14 cellular contexts compared by ENCODE assay signal in the genomic region with DNA sequence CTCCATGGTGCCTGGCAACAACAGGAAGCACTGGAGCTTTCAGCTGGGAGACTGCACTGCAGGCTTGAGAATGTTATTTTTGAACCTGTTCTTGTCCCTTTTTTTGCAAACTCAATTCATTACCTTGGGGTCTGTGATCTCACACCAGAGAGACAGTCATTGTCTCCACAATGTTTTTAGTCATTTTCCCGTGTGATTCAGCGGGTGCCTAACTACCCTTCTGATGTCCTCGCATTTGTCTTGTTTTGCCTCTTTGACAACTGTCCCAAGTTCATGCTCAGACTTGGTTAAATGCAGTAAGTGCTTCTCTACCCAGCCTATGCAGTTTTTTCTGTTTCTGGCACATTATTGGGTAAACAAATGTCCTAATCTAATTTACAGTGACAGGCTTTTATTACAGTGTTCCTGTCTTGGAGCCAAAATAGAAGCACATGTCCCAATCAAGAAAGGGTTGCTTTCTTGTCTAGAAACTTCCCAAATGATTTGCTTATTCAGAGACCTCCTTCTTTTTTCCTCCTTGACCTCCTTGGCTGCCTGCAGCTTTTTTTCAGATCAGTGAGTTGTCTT.
DNase-seq lines count a peak whose midpoint lies in the region; ATAC-seq, FAIRE-seq and TF ChIP-seq lines count a peak whose summit lies in the region.
"Had no signal": no experiment of that assay in that cellular context is flagged by ENCODE, and none has a peak within 500 bp of the region (broad histone marks: within the 10 kb centered on the region; RNA-seq: fewer than 3 reads in every experiment).

No MANE protein-coding gene starts in this region.

- H2AFZ ChIP-seq in astrocyte (ENCODE audit: low read depth, low read length), result peak overlapping the region; percentile 39
- peak overlapping the region; percentile 54 for H2AFZ ChIP-seq in keratinocyte (ENCODE audit: control insufficient read depth, low read length)

- H3K36me3 ChIP-seq in astrocyte (ENCODE audit: insufficient read depth, low read length) (no peaks in the 10 kb centered on the region), keratinocyte (ENCODE audit: control insufficient read depth in 2 of 2, extremely low read depth in 1 of 2, insufficient read depth in 2 of 2, low read length in 2 of 2) (no peaks in the 10 kb centered on the region)

- H3K27ac ChIP-seq in astrocyte (ENCODE audit: low read depth, low read length) (peak overlapping the region; percentile 94), keratinocyte (ENCODE audit: control insufficient read depth, insufficient read depth, low read length) (peak overlapping the region; percentile 23)
- H3K27ac ChIP-seq: A549 had no signal

- dilution Hi-C loops in keratinocyte (cut with MboI; ENCODE audit: extremely low pct_ligation_motif_present, low sequenced_read_pairs), result no loop called here

- peak; percentile 2 to 25 for DNase-seq in activated T-cell treated with anti-CD3 and anti-CD28 coated beads, Interleukin-2, amount 50 U/mL, for 72 hours
- DNase-seq in activated T-cell treated with anti-CD3 and anti-CD28 coated beads, Interleukin-2, amount 50 U/mL, for 24 hours, result no peak
- DNase-seq in astrocyte (ENCODE audit: low read depth) (peak; percentile 51), keratinocyte (ENCODE audit: low read depth, low spot score) (no peak), COR-L47 (lab: John Stamatoyannopoulos, UW) (no peak), NCI-H345 (lab: John Stamatoyannopoulos, UW) (no peak)
- no peak for DNase-seq in stimulated activated effector memory CD8-positive, alpha-beta T cell treated with anti-CD3 and anti-CD28 coated beads, Interleukin-12 subunit alpha, Interleukin-12 subunit beta, amount 100 ng/mL, for 72 hours (ENCODE audit: low spot score in 2 of 2)
- no peak for DNase-seq in naive thymus-derived CD8-positive, alpha-beta T cell
- DNase-seq: activated CD4-positive, alpha-beta T cell treated with anti-CD3 and anti-CD28 coated beads, Interleukin-2, amount 10 ng/mL, durations not matched to agents 7 days and 5 days; activated effector memory CD4-positive, alpha-beta T cell treated with anti-CD3 and anti-CD28 coated beads, Interleukin-2, amount 50 U/mL, for 16 hours; immature natural killer cell; naive B cell had no signal

- peak overlapping the region; percentile 91 for H3K27ac Mint-ChIP-seq in activated T-cell treated with anti-CD3 and anti-CD28 coated beads, Interleukin-2, amount 50 U/mL, for 72 hours
- H3K27ac Mint-ChIP-seq in activated T-cell treated with anti-CD3 and anti-CD28 coated beads, Interleukin-2, amount 50 U/mL, for 24 hours, result no peak overlapping the region
- peak overlapping the region; percentile 92 for H3K27ac Mint-ChIP-seq in astrocyte (ENCODE audit: unreplicated experiment)
- H3K27ac Mint-ChIP-seq in stimulated activated effector memory CD8-positive, alpha-beta T cell treated with anti-CD3 and anti-CD28 coated beads, Interleukin-12 subunit alpha, Interleukin-12 subunit beta, amount 100 ng/mL, for 72 hours, result no peak overlapping the region
- H3K27ac Mint-ChIP-seq in naive thymus-derived CD8-positive, alpha-beta T cell, result no peak overlapping the region
- H3K27ac Mint-ChIP-seq: activated CD4-positive, alpha-beta T cell treated with anti-CD3 and anti-CD28 coated beads, Interleukin-2, amount 10 ng/mL, durations not matched to agents 7 days and 5 days; immature natural killer cell; naive B cell had no signal

- peaks cover 5 to 15% of the 10 kb centered on the region in 2 donors for H3K9me3 Mint-ChIP-seq in activated T-cell treated with anti-CD3 and anti-CD28 coated beads, Interleukin-2, amount 50 U/mL, for 72 hours
- peaks cover 14% of the 10 kb centered on the region for H3K9me3 Mint-ChIP-seq in activated T-cell treated with anti-CD3 and anti-CD28 coated beads, Interleukin-2, amount 50 U/mL, for 24 hours
- H3K9me3 Mint-ChIP-seq in astrocyte (ENCODE audit: unreplicated experiment), result peaks cover 2% of the 10 kb centered on the region
- peaks cover 2% of the 10 kb centered on the region for H3K9me3 Mint-ChIP-seq in stimulated activated effector memory CD8-positive, alpha-beta T cell treated with anti-CD3 and anti-CD28 coated beads, Interleukin-12 subunit alpha, Interleukin-12 subunit beta, amount 100 ng/mL, for 72 hours
- H3K9me3 Mint-ChIP-seq in naive thymus-derived CD8-positive, alpha-beta T cell, result peaks cover 0 to 21% (median 10%) of the 10 kb centered on the region in 9 donors

- H3K4me2 ChIP-seq in astrocyte (ENCODE audit: low read length) (peak overlapping the region; percentile 83), keratinocyte (ENCODE audit: control insufficient read depth, extremely low read depth, insufficient read depth, low read depth, low read length) (peak overlapping the region; percentile 46)
- H3K4me2 ChIP-seq: A549 had no signal

- H3K9ac ChIP-seq in astrocyte (ENCODE audit: low read length) (peak overlapping the region; percentile 84), keratinocyte (ENCODE audit: control insufficient read depth, extremely low read depth, insufficient read depth, low read length) (no peak overlapping the region)

- no peaks in the 10 kb centered on the region for H3K9me1 ChIP-seq in keratinocyte (ENCODE audit: control insufficient read depth, extremely low read depth, insufficient read depth, low read length)

- peaks cover 7% of the 10 kb centered on the region for H3K4me1 Mint-ChIP-seq in activated T-cell treated with anti-CD3 and anti-CD28 coated beads, Interleukin-2, amount 50 U/mL, for 72 hours (ENCODE audit: low read depth)
- no peaks in the 10 kb centered on the region for H3K4me1 Mint-ChIP-seq in activated T-cell treated with anti-CD3 and anti-CD28 coated beads, Interleukin-2, amount 50 U/mL, for 24 hours (ENCODE audit: low read depth)
- peaks cover 26% of the 10 kb centered on the region for H3K4me1 Mint-ChIP-seq in astrocyte (ENCODE audit: low read depth, unreplicated experiment)
- H3K4me1 Mint-ChIP-seq in stimulated activated effector memory CD8-positive, alpha-beta T cell treated with anti-CD3 and anti-CD28 coated beads, Interleukin-12 subunit alpha, Interleukin-12 subunit beta, amount 100 ng/mL, for 72 hours, result no peaks in the 10 kb centered on the region
- H3K4me1 Mint-ChIP-seq in naive thymus-derived CD8-positive, alpha-beta T cell, result no peaks in the 10 kb centered on the region
- H3K4me1 Mint-ChIP-seq: activated CD4-positive, alpha-beta T cell treated with anti-CD3 and anti-CD28 coated beads, Interleukin-2, amount 10 ng/mL, durations not matched to agents 7 days and 5 days; immature natural killer cell; naive B cell had no signal

- H3K9me3 ChIP-seq in astrocyte (ENCODE audit: insufficient read depth, low read depth, low read length) (no peaks in the 10 kb centered on the region), keratinocyte (ENCODE audit: control insufficient read depth, low read depth, low read length) (no peaks in the 10 kb centered on the region)
- H3K9me3 ChIP-seq: A549 had no signal

- peak; percentile 75 for FAIRE-seq in astrocyte (lab: Jason Lieb, UNC)
- peak; percentile 63 for FAIRE-seq in keratinocyte (lab: Jason Lieb, UNC)
- FAIRE-seq: A549, colon had no signal

- peaks cover 3 to 6% of the 10 kb centered on the region in 2 donors for H3K36me3 Mint-ChIP-seq in activated T-cell treated with anti-CD3 and anti-CD28 coated beads, Interleukin-2, amount 50 U/mL, for 72 hours (ENCODE audit: insufficient read depth in 2 of 2)
- H3K36me3 Mint-ChIP-seq in activated T-cell treated with anti-CD3 and anti-CD28 coated beads, Interleukin-2, amount 50 U/mL, for 24 hours (ENCODE audit: low read depth), result no peaks in the 10 kb centered on the region
- H3K36me3 Mint-ChIP-seq in astrocyte (ENCODE audit: low read depth, unreplicated experiment), result no peaks in the 10 kb centered on the region
- H3K36me3 Mint-ChIP-seq in stimulated activated effector memory CD8-positive, alpha-beta T cell treated with anti-CD3 and anti-CD28 coated beads, Interleukin-12 subunit alpha, Interleukin-12 subunit beta, amount 100 ng/mL, for 72 hours, result no peaks in the 10 kb centered on the region
- peaks cover 0 to 4% (median 0%) of the 10 kb centered on the region in 3 donors for H3K36me3 Mint-ChIP-seq in naive thymus-derived CD8-positive, alpha-beta T cell
- H3K36me3 Mint-ChIP-seq: immature natural killer cell had no signal

- H3K4me3 ChIP-seq in astrocyte (ENCODE audit: insufficient read depth, low read depth, low read length) (peak overlapping the region; percentile 28), keratinocyte (ENCODE audit: control insufficient read depth in 2 of 3, extremely low read depth in 1 of 3, insufficient read depth in 2 of 3, low read depth in 1 of 3, low read length in 3 of 3) (no peak overlapping the region)
- H3K4me3 ChIP-seq: A549 had no signal

- H3K79me2 ChIP-seq in astrocyte (ENCODE audit: insufficient read depth, low read length) (no peaks in the 10 kb centered on the region), keratinocyte (ENCODE audit: control insufficient read depth, insufficient read depth, low read length) (no peaks in the 10 kb centered on the region)

- H4K20me1 ChIP-seq in astrocyte (ENCODE audit: insufficient read depth, low read length) (no peaks in the 10 kb centered on the region), keratinocyte (ENCODE audit: control insufficient read depth, extremely low read depth, insufficient read depth, low read length) (no peaks in the 10 kb centered on the region)

- TF ChIP-seq CTCF in astrocyte (IDR thresholded peaks at IDR 0.05; ENCODE audit: insufficient read depth, low read depth, low read length), result no peak
- TF ChIP-seq CTCF in keratinocyte (optimal IDR thresholded peaks at IDR 0.05 in 1 of 3, IDR thresholded peaks at IDR 0.05 in 1 of 3, conservative IDR thresholded peaks at IDR 0.05 in 1 of 3; ENCODE audit: extremely low read depth in 1 of 3, insufficient read depth in 2 of 3, low read length in 3 of 3), result no peak

- H3K4me3 Mint-ChIP-seq in activated T-cell treated with anti-CD3 and anti-CD28 coated beads, Interleukin-2, amount 50 U/mL, for 72 hours, result peak overlapping the region in 1 of 2 donors; percentile 62
- no peak overlapping the region for H3K4me3 Mint-ChIP-seq in activated T-cell treated with anti-CD3 and anti-CD28 coated beads, Interleukin-2, amount 50 U/mL, for 24 hours
- no peak overlapping the region for H3K4me3 Mint-ChIP-seq in astrocyte (ENCODE audit: unreplicated experiment)
- H3K4me3 Mint-ChIP-seq in stimulated activated effector memory CD8-positive, alpha-beta T cell treated with anti-CD3 and anti-CD28 coated beads, Interleukin-12 subunit alpha, Interleukin-12 subunit beta, amount 100 ng/mL, for 72 hours, result no peak overlapping the region
- no peak overlapping the region for H3K4me3 Mint-ChIP-seq in naive thymus-derived CD8-positive, alpha-beta T cell
- H3K4me3 Mint-ChIP-seq: activated CD4-positive, alpha-beta T cell treated with anti-CD3 and anti-CD28 coated beads, Interleukin-2, amount 10 ng/mL, durations not matched to agents 7 days and 5 days; immature natural killer cell; naive B cell had no signal

- POLR2A ChIA-PET in naive thymus-derived CD8-positive, alpha-beta T cell (lab: Charles Lee), result no interaction called here

- H3K4me1 ChIP-seq in astrocyte (ENCODE audit: insufficient read depth, low read length) (peaks cover 19% of the 10 kb centered on the region), keratinocyte (ENCODE audit: control insufficient read depth, extremely low read depth, insufficient read depth, low read length) (peaks cover 16% of the 10 kb centered on the region)
- H3K4me1 ChIP-seq: A549 had no signal

- H3K27me3 Mint-ChIP-seq in activated T-cell treated with anti-CD3 and anti-CD28 coated beads, Interleukin-2, amount 50 U/mL, for 72 hours (ENCODE audit: low read depth), result peaks cover 7% of the 10 kb centered on the region
- H3K27me3 Mint-ChIP-seq in activated T-cell treated with anti-CD3 and anti-CD28 coated beads, Interleukin-2, amount 50 U/mL, for 24 hours, result peaks cover 4% of the 10 kb centered on the region
- H3K27me3 Mint-ChIP-seq in astrocyte (ENCODE audit: low read depth, unreplicated experiment), result no peaks in the 10 kb centered on the region
- peaks cover 0 to 21% (median 5%) of the 10 kb centered on the region in 5 donors for H3K27me3 Mint-ChIP-seq in naive thymus-derived CD8-positive, alpha-beta T cell
- H3K27me3 Mint-ChIP-seq: activated CD4-positive, alpha-beta T cell treated with anti-CD3 and anti-CD28 coated beads, Interleukin-2, amount 10 ng/mL, durations not matched to agents 7 days and 5 days; naive B cell had no signal

- peak; percentile 80 to 88 for ATAC-seq in activated T-cell treated with anti-CD3 and anti-CD28 coated beads, Interleukin-2, amount 50 U/mL, for 72 hours (replicated peaks in 1 of 2)
- ATAC-seq in stimulated activated effector memory CD8-positive, alpha-beta T cell treated with anti-CD3 and anti-CD28 coated beads, Interleukin-12 subunit alpha, Interleukin-12 subunit beta, amount 100 ng/mL, for 72 hours, result peak; percentile 80
- ATAC-seq in naive thymus-derived CD8-positive, alpha-beta T cell, result no peak
- ATAC-seq: A549 had no signal

- H3K27me3 ChIP-seq in astrocyte (ENCODE audit: insufficient read depth, low read length) (no peaks in the 10 kb centered on the region), keratinocyte (ENCODE audit: control insufficient read depth, extremely low read depth, insufficient read depth, low read length) (no peaks in the 10 kb centered on the region)

Comparison
In these comparisons a context has a peak if more than half of its experiments do, and no peak if none do; other contexts are left out.
1. DNase-seq: peak in activated T-cell treated with anti-CD3 and anti-CD28 coated beads, Interleukin-2, amount 50 U/mL, for 72 hours (2 of 2) and astrocyte (single experiment); none in activated T-cell treated with anti-CD3 and anti-CD28 coated beads, Interleukin-2, amount 50 U/mL, for 24 hours (single experiment), keratinocyte (single experiment), stimulated activated effector memory CD8-positive, alpha-beta T cell treated with anti-CD3 and anti-CD28 coated beads, Interleukin-12 subunit alpha, Interleukin-12 subunit beta, amount 100 ng/mL, for 72 hours (0 of 2), naive thymus-derived CD8-positive, alpha-beta T cell (0 of 10), COR-L47 (single experiment) and NCI-H345 (single experiment).
2. H3K27ac Mint-ChIP-seq: peak in activated T-cell treated with anti-CD3 and anti-CD28 coated beads, Interleukin-2, amount 50 U/mL, for 72 hours (single experiment) and astrocyte (single experiment); none in activated T-cell treated with anti-CD3 and anti-CD28 coated beads, Interleukin-2, amount 50 U/mL, for 24 hours (single experiment), stimulated activated effector memory CD8-positive, alpha-beta T cell treated with anti-CD3 and anti-CD28 coated beads, Interleukin-12 subunit alpha, Interleukin-12 subunit beta, amount 100 ng/mL, for 72 hours (single experiment) and naive thymus-derived CD8-positive, alpha-beta T cell (0 of 10).
3. ATAC-seq: peak in activated T-cell treated with anti-CD3 and anti-CD28 coated beads, Interleukin-2, amount 50 U/mL, for 72 hours (2 of 2) and stimulated activated effector memory CD8-positive, alpha-beta T cell treated with anti-CD3 and anti-CD28 coated beads, Interleukin-12 subunit alpha, Interleukin-12 subunit beta, amount 100 ng/mL, for 72 hours (single experiment); none in naive thymus-derived CD8-positive, alpha-beta T cell (0 of 2).